ENCODE assay signal across 22 cellular contexts in genomic region chr4:109162759-109163158, GRCh38.
DNase-seq lines count a peak whose midpoint lies in the region; ATAC-seq and TF ChIP-seq lines count a peak whose summit lies in the region.
"Had no signal": no experiment of that assay in that cellular context is flagged by ENCODE, and none has a peak within 500 bp of the region (broad histone marks: within the 10 kb centered on the region; RNA-seq: fewer than 3 reads in every experiment).

No MANE protein-coding gene starts in this region.

- H3K9me3 ChIP-seq in HCT116 (ENCODE audit: control insufficient read depth in 1 of 2, insufficient read depth in 1 of 2, low read depth in 1 of 2, low read length in 2 of 2), result no peaks in the 10 kb centered on the region
- H3K9me3 ChIP-seq: BLaER1 treated with 17β-estradiol and CSF1 and Interleukin-3, amounts not matched to agents 10 nM and 100 nM; Caco-2; HAP-1; SK-N-SH had no signal

- no peak overlapping the region for H3K27ac ChIP-seq in HCT116 (ENCODE audit: low read depth, low read length)
- H3K27ac ChIP-seq: BLaER1 treated with 17β-estradiol and CSF1 and Interleukin-3, amounts not matched to agents 10 nM and 100 nM; PC-9; RWPE1 had no signal

- no peak overlapping the region for H3K9ac ChIP-seq in HCT116 (ENCODE audit: low read length)
- H3K9ac ChIP-seq: BLaER1 treated with 17β-estradiol and CSF1 and Interleukin-3, amounts not matched to agents 10 nM and 100 nM; SK-N-SH had no signal

- ATAC-seq in HCT116 (no peak), HG03571 (IDR thresholded peaks at IDR 0.05; ENCODE audit: unreplicated experiment) (no peak)

- no peak for TF ChIP-seq RAD21 in HCT116 (IDR thresholded peaks at IDR 0.05; ENCODE audit: low read depth)

- intact Hi-C loops in HCT116 (cut with micrococcal nuclease), result no loop called here

- H3K27me3 ChIP-seq in HCT116 (ENCODE audit: insufficient read depth, low read length), result peaks cover 75% of the 10 kb centered on the region
- H3K27me3 ChIP-seq: BLaER1 treated with 17β-estradiol and CSF1 and Interleukin-3, amounts not matched to agents 10 nM and 100 nM had no signal

- H3K79me2 ChIP-seq in HCT116 (ENCODE audit: insufficient read depth, low read length), result no peaks in the 10 kb centered on the region

- peak in 2 of 3 experiments; percentile 21 to 32; a peak in 2 of 6 replicates for TF ChIP-seq CTCF in HCT116 (IDR thresholded peaks at IDR 0.05 in 2 of 3, conservative IDR thresholded peaks at IDR 0.05 in 1 of 3; ENCODE audit: borderline replicate concordance in 1 of 3, insufficient read depth in 1 of 3, low read depth in 2 of 3, low read length in 2 of 3)
- TF ChIP-seq CTCF in epithelial cell of proximal tubule (conservative IDR thresholded peaks at IDR 0.05; ENCODE audit: low read depth, low read length), result peak; percentile 24
- TF ChIP-seq CTCF in retinal pigment epithelial cell (conservative IDR thresholded peaks at IDR 0.05; ENCODE audit: low read depth, low read length), result peak; percentile 3

- no peaks in the 10 kb centered on the region for H3K4me1 ChIP-seq in HCT116 (ENCODE audit: control insufficient read depth in 1 of 2, insufficient read depth in 2 of 2, low read length in 2 of 2)
- H3K4me1 ChIP-seq: Caco-2 had no signal

- no peaks in the 10 kb centered on the region for H3K36me3 ChIP-seq in HCT116 (ENCODE audit: control insufficient read depth in 1 of 2, insufficient read depth in 2 of 2, low read length in 2 of 2)
- H3K36me3 ChIP-seq: BLaER1 treated with 17β-estradiol and CSF1 and Interleukin-3, amounts not matched to agents 10 nM and 100 nM; HAP-1 had no signal

- no peaks in the 10 kb centered on the region; the same call in 1 of the 2 replicates for H4K20me1 ChIP-seq in HCT116 (ENCODE audit: insufficient read depth)
- H4K20me1 ChIP-seq: BLaER1 treated with 17β-estradiol and CSF1 and Interleukin-3, amounts not matched to agents 10 nM and 100 nM had no signal

- H3K4me3 ChIP-seq in HCT116 (replicated peaks in 1 of 2; ENCODE audit: low read depth in 1 of 2, low read length in 2 of 2) (no peak overlapping the region), epithelial cell of proximal tubule (ENCODE audit: low read depth, low read length) (no peak overlapping the region), retinal pigment epithelial cell (ENCODE audit: low read length) (no peak overlapping the region)
- H3K4me3 ChIP-seq: BLaER1 treated with 17β-estradiol and CSF1 and Interleukin-3, amounts not matched to agents 10 nM and 100 nM; HAP-1; PC-9 had no signal

- H2AFZ ChIP-seq in HCT116 (ENCODE audit: low read depth, low read length, poor library complexity, severe bottlenecking), result no peak overlapping the region
- H2AFZ ChIP-seq: PC-9 had no signal

- DNase-seq in HCT116 (ENCODE audit: low read depth, low spot score) (no peak), RKO (ENCODE audit: low spot score) (peak; percentile 4), epithelial cell of proximal tubule (ENCODE audit: low read depth) (no peak), retinal pigment epithelial cell (ENCODE audit: low read depth) (no peak), Kasumi-1 (lab: John Stamatoyannopoulos, UW) (no peak), cortex of kidney (lab: John Stamatoyannopoulos, UW) (no peak)
- DNase-seq: ACHN; Caco-2; CD4-positive, alpha-beta memory T cell; DMS 273 treated with DMSO at 0.1 percent for 48 hours; DMS79 treated with DMSO at 0.1 percent for 48 hours; KG1; NCI-H1105; NCI-H2081; NCI-H446; PC-9; SIG-M5; SK-N-SH had no signal

- no TSS peak for BruUV-seq in HCT116 (replicated peaks; lab: Mats Ljungman, UMichigan)

- CTCF ChIA-PET in HCT116 (lab: Charles Lee), result interaction anchor here (0.6 kb wide), 1 partner anchor 157 kb away, joined by 3 read pairs; no protein-coding TSS in a partner anchor

- TF ChIP-seq POLR2A in HCT116 (IDR thresholded peaks at IDR 0.05; ENCODE audit: borderline replicate concordance, extremely low read depth, insufficient read depth, insufficient read length), result no peak

- RAD21 ChIA-PET in HCT116 (lab: Charles Lee; ENCODE audit: low non-redundant PET in 1 of 2, low total read pairs in 2 of 2, uncharacterized antibody in 2 of 2, unreplicated experiment in 2 of 2), result no interaction called here

- H3K4me2 ChIP-seq in HCT116 (ENCODE audit: low read length), result no peak overlapping the region
- H3K4me2 ChIP-seq: BLaER1 treated with 17β-estradiol and CSF1 and Interleukin-3, amounts not matched to agents 10 nM and 100 nM; PC-9; SK-N-SH had no signal

- no peaks in the 10 kb centered on the region for H3K9me2 ChIP-seq in HCT116 (ENCODE audit: insufficient read depth)
- H3K9me2 ChIP-seq: SK-N-SH had no signal

- POLR2A ChIA-PET in HCT116 (lab: Charles Lee), result no interaction called here

TF ChIP-seq in HCT116, 20 proteins besides CTCF, POLR2A, EP300 and RAD21:
- TF ChIP-seq TCF7L2 (IDR thresholded peaks at IDR 0.05; ENCODE audit: borderline replicate concordance, extremely low read depth, insufficient read depth, insufficient read length), result no peak
- TF ChIP-seq EGR1 (IDR thresholded peaks at IDR 0.05; ENCODE audit: low read depth), result no peak
- TF ChIP-seq, protein P1, sequence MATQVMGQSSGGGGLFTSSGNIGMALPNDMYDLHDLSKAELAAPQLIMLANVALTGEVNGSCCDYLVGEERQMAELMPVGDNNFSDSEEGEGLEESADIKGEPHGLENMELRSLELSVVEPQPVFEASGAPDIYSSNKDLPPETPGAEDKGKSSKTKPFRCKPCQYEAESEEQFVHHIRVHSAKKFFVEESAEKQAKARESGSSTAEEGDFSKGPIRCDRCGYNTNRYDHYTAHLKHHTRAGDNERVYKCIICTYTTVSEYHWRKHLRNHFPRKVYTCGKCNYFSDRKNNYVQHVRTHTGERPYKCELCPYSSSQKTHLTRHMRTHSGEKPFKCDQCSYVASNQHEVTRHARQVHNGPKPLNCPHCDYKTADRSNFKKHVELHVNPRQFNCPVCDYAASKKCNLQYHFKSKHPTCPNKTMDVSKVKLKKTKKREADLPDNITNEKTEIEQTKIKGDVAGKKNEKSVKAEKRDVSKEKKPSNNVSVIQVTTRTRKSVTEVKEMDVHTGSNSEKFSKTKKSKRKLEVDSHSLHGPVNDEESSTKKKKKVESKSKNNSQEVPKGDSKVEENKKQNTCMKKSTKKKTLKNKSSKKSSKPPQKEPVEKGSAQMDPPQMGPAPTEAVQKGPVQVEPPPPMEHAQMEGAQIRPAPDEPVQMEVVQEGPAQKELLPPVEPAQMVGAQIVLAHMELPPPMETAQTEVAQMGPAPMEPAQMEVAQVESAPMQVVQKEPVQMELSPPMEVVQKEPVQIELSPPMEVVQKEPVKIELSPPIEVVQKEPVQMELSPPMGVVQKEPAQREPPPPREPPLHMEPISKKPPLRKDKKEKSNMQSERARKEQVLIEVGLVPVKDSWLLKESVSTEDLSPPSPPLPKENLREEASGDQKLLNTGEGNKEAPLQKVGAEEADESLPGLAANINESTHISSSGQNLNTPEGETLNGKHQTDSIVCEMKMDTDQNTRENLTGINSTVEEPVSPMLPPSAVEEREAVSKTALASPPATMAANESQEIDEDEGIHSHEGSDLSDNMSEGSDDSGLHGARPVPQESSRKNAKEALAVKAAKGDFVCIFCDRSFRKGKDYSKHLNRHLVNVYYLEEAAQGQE (IDR thresholded peaks at IDR 0.05; ENCODE audit: low read depth), result no peak
- TF ChIP-seq SIN3A (IDR thresholded peaks at IDR 0.05; ENCODE audit: low read depth), result no peak
- TF ChIP-seq ZBTB33 (IDR thresholded peaks at IDR 0.05; ENCODE audit: extremely low read depth, insufficient replicate concordance, low read length), result no peak
- no peak for TF ChIP-seq ELF1 (IDR thresholded peaks at IDR 0.05; ENCODE audit: borderline replicate concordance, low read depth)
- no peak for TF ChIP-seq FOSL1 (IDR thresholded peaks at IDR 0.05; ENCODE audit: low read depth)
- TF ChIP-seq JUND (IDR thresholded peaks at IDR 0.05), result no peak
- no peak for TF ChIP-seq CBX3 (IDR thresholded peaks at IDR 0.05; ENCODE audit: low read depth)
- no peak for TF ChIP-seq ZNF274 (IDR thresholded peaks at IDR 0.05; ENCODE audit: low read depth, low read length)
- TF ChIP-seq CEBPB (IDR thresholded peaks at IDR 0.05; ENCODE audit: low read depth), result no peak
- TF ChIP-seq, protein P2, sequence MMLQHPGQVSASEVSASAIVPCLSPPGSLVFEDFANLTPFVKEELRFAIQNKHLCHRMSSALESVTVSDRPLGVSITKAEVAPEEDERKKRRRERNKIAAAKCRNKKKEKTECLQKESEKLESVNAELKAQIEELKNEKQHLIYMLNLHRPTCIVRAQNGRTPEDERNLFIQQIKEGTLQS (IDR thresholded peaks at IDR 0.05), result no peak
TF ChIP-seq in HCT116: peak in this region for 0.
